16 cellular contexts compared by ENCODE assay signal in the genomic region with DNA sequence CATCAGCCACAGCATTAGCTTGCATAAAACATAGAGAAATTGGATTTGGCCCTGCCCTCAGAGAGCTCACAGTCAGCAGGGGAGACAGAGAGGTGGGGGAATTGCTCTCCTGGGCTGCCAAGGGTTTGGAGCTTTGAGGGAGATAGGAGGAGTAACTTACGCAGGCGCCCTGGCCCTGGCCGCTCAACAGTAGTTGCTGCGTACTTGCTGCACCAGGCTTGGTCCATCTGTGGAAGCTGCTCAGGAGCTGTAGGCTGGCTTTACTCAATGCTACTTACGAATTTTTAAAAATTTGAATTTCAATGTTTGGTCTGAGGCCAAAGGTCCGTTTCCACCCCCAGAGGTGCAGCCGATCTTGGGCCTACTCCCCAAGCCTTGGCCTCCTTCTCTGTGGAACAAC.
"Had no signal": no experiment of that assay in that cellular context is flagged by ENCODE, and none has a peak within 500 bp of the region (broad histone marks: within the 10 kb centered on the region; RNA-seq: fewer than 3 reads in every experiment).

No MANE protein-coding gene starts in this region.

- ATAC-seq: mucosa of descending colon; naive thymus-derived CD4-positive, alpha-beta T cell; stimulated activated effector memory CD8-positive, alpha-beta T cell treated with anti-CD3 and anti-CD28 coated beads, Interleukin-12 subunit alpha, Interleukin-12 subunit beta, amount 100 ng/mL, for 72 hours; stimulated activated naive CD8-positive, alpha-beta T cell treated with anti-CD3 and anti-CD28 coated beads, Interleukin-15, amount 100 ng/mL, for 72 hours had no signal

- H3K4me3 ChIP-seq: heart left ventricle, left ventricle myocardium inferior, mucosa of descending colon, ovary, prostate gland, tibial nerve, vagina had no signal

- H3K4me1 ChIP-seq: heart left ventricle, left ventricle myocardium inferior, prostate gland, tibial nerve, vagina had no signal

- DNase-seq: heart left ventricle; hypothalamus; left ventricle myocardium inferior; midbrain; mucosa of descending colon; naive thymus-derived CD4-positive, alpha-beta T cell; right cardiac atrium; stimulated activated CD4-positive, alpha-beta T cell treated with anti-CD3 and anti-CD28 coated beads, Interleukin-4, amount 100 ng/mL, for 24 hours; stimulated activated naive CD4-positive, alpha-beta T cell treated with Interleukin-2 at 50 U/mL for 16 hours; stimulated activated naive CD8-positive, alpha-beta T cell treated with anti-CD3 and anti-CD28 coated beads, Interleukin-15, amount 100 ng/mL, for 72 hours; substantia nigra had no signal

- H3K9me3 ChIP-seq: heart left ventricle, mucosa of descending colon, ovary, prostate gland, vagina had no signal

- H3K27ac ChIP-seq: heart left ventricle, left ventricle myocardium inferior, ovary, prostate gland, tibial nerve, vagina had no signal

- H3K36me3 ChIP-seq: heart left ventricle, left ventricle myocardium inferior, ovary, prostate gland, tibial nerve, vagina had no signal

- H3K27me3 ChIP-seq: ovary, tibial nerve, vagina had no signal
